In the genomic region with DNA sequence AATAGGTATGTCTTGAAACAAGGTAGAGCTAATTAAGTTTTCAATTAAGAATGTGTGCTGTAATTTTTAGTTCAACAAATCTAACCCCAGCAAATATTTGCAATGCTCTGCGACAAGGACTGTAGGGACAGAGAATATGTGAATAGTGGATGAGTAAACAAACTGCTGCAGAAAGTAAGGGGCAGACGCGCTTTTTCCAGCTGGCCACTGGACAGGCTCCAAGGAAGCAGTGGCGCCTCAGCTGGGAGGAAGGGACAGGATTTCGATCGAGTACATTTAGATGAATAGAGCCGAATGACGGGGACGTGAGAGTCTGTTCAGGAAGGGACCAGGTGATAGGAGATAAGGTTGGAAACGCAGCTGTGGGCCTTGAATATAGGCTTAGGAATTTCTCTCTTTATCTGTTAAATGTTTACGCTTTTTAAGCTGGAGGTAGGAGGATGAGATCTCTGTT, we compare ENCODE assay signal across 12 cellular contexts.
DNase-seq lines count a peak whose midpoint lies in the region; ATAC-seq and TF ChIP-seq lines count a peak whose summit lies in the region.
"Had no signal": no experiment of that assay in that cellular context is flagged by ENCODE, and none has a peak within 500 bp of the region (broad histone marks: within the 10 kb centered on the region; RNA-seq: fewer than 3 reads in every experiment).

No MANE protein-coding gene starts in this region.

- no peaks in the 10 kb centered on the region for H3K27me3 Mint-ChIP-seq in activated naive CD8-positive, alpha-beta T cell
- H3K27me3 Mint-ChIP-seq in activated naive CD8-positive, alpha-beta T cell treated with anti-CD3 and anti-CD28 coated beads, Interleukin-2, amount 50 U/mL, for 24 hours = no peaks in the 10 kb centered on the region

- no peak overlapping the region for H3K4me3 Mint-ChIP-seq in activated naive CD8-positive, alpha-beta T cell
- H3K4me3 Mint-ChIP-seq in activated naive CD8-positive, alpha-beta T cell treated with anti-CD3 and anti-CD28 coated beads, Interleukin-2, amount 50 U/mL, for 24 hours = no peak overlapping the region
- no peak overlapping the region for H3K4me3 Mint-ChIP-seq in stimulated activated effector memory CD8-positive, alpha-beta T cell treated with anti-CD3 and anti-CD28 coated beads, Interleukin-12 subunit alpha, Interleukin-12 subunit beta, amount 100 ng/mL, for 72 hours

- peak overlapping the region; percentile 3 to 56 (median 48) for H3K27ac ChIP-seq in gastroesophageal sphincter
- H3K27ac ChIP-seq: testis had no signal

- peaks cover 11% of the 10 kb centered on the region for H3K36me3 Mint-ChIP-seq in activated naive CD8-positive, alpha-beta T cell
- peaks cover 42% of the 10 kb centered on the region for H3K36me3 Mint-ChIP-seq in activated naive CD8-positive, alpha-beta T cell treated with anti-CD3 and anti-CD28 coated beads, Interleukin-2, amount 50 U/mL, for 24 hours (ENCODE audit: low read depth)
- H3K36me3 Mint-ChIP-seq in stimulated activated effector memory CD8-positive, alpha-beta T cell treated with anti-CD3 and anti-CD28 coated beads, Interleukin-12 subunit alpha, Interleukin-12 subunit beta, amount 100 ng/mL, for 72 hours = peaks cover 99% of the 10 kb centered on the region

- peaks cover 9 to 38% (median 11%) of the 10 kb centered on the region in 3 donors for H3K4me1 ChIP-seq in gastroesophageal sphincter

- TF ChIP-seq POLR2A in gastroesophageal sphincter (IDR thresholded peaks at IDR 0.05) = no peak

- no peak for TF ChIP-seq EP300 in gastroesophageal sphincter (IDR thresholded peaks at IDR 0.05)

- H3K27ac Mint-ChIP-seq in activated naive CD8-positive, alpha-beta T cell = peak overlapping the region; percentile 69
- no peak overlapping the region for H3K27ac Mint-ChIP-seq in activated naive CD8-positive, alpha-beta T cell treated with anti-CD3 and anti-CD28 coated beads, Interleukin-2, amount 50 U/mL, for 24 hours
- peak overlapping the region; percentile 48 for H3K27ac Mint-ChIP-seq in stimulated activated effector memory CD8-positive, alpha-beta T cell treated with anti-CD3 and anti-CD28 coated beads, Interleukin-12 subunit alpha, Interleukin-12 subunit beta, amount 100 ng/mL, for 72 hours

- no peaks in the 10 kb centered on the region for H3K27me3 ChIP-seq in gastroesophageal sphincter
- H3K27me3 ChIP-seq: Peyer's patch, testis had no signal

- no peak for ATAC-seq in activated naive CD8-positive, alpha-beta T cell treated with anti-CD3 and anti-CD28 coated beads, Interleukin-2, amount 50 U/mL, for 24 hours
- no peak for ATAC-seq in gastroesophageal sphincter
- no peak for ATAC-seq in stimulated activated effector memory CD8-positive, alpha-beta T cell treated with anti-CD3 and anti-CD28 coated beads, Interleukin-12 subunit alpha, Interleukin-12 subunit beta, amount 100 ng/mL, for 72 hours

- no peak for TF ChIP-seq CTCF in gastroesophageal sphincter (IDR thresholded peaks at IDR 0.05)

- H3K9me3 ChIP-seq in gastroesophageal sphincter = no peaks in the 10 kb centered on the region
- H3K9me3 ChIP-seq: Peyer's patch, testis had no signal

- H3K9me3 Mint-ChIP-seq in activated naive CD8-positive, alpha-beta T cell (ENCODE audit: low read depth) = no peaks in the 10 kb centered on the region
- no peaks in the 10 kb centered on the region for H3K9me3 Mint-ChIP-seq in activated naive CD8-positive, alpha-beta T cell treated with anti-CD3 and anti-CD28 coated beads, Interleukin-2, amount 50 U/mL, for 24 hours
- H3K9me3 Mint-ChIP-seq in stimulated activated effector memory CD8-positive, alpha-beta T cell treated with anti-CD3 and anti-CD28 coated beads, Interleukin-12 subunit alpha, Interleukin-12 subunit beta, amount 100 ng/mL, for 72 hours = no peaks in the 10 kb centered on the region

- WGBS in gastroesophageal sphincter (ENCODE audit: low coverage in 1 of 2), 2 donors = 43 to 47% methylated on average over 11 of the region's 11 CpGs

- H3K4me3 ChIP-seq in gastroesophageal sphincter = no peak overlapping the region
- H3K4me3 ChIP-seq: Peyer's patch, testis had no signal

- no peak for DNase-seq in activated naive CD8-positive, alpha-beta T cell treated with anti-CD3 and anti-CD28 coated beads, Interleukin-2, amount 50 U/mL, for 24 hours
- DNase-seq in NCI-H748 treated with DMSO at 0.1 percent for 48 hours (lab: John Stamatoyannopoulos, UW) = peak; percentile 74
- DNase-seq in stimulated activated effector memory CD8-positive, alpha-beta T cell treated with anti-CD3 and anti-CD28 coated beads, Interleukin-12 subunit alpha, Interleukin-12 subunit beta, amount 100 ng/mL, for 72 hours (ENCODE audit: low spot score in 2 of 2) = no peak
- DNase-seq in DMS79 (lab: John Stamatoyannopoulos, UW) = no peak
- no peak for DNase-seq in ecto neural progenitor cell (ENCODE audit: low spot score)
- no peak for DNase-seq in stimulated activated CD8-positive, alpha-beta memory T cell treated with anti-CD3 and anti-CD28 coated beads, Interleukin-4, amount 100 ng/mL, for 48 hours
- DNase-seq: activated gamma-delta T cell treated with Interleukin-2 at 50 U/mL for 16 hours; effector CD4-positive, alpha-beta T cell; Peyer's patch; testis had no signal

- H3K36me3 ChIP-seq in gastroesophageal sphincter = peaks cover 0 to 16% of the 10 kb centered on the region in 2 donors

- H3K4me1 Mint-ChIP-seq in activated naive CD8-positive, alpha-beta T cell (ENCODE audit: low read depth) = peaks cover 25% of the 10 kb centered on the region
- H3K4me1 Mint-ChIP-seq in activated naive CD8-positive, alpha-beta T cell treated with anti-CD3 and anti-CD28 coated beads, Interleukin-2, amount 50 U/mL, for 24 hours = peaks cover 4% of the 10 kb centered on the region
- H3K4me1 Mint-ChIP-seq in stimulated activated effector memory CD8-positive, alpha-beta T cell treated with anti-CD3 and anti-CD28 coated beads, Interleukin-12 subunit alpha, Interleukin-12 subunit beta, amount 100 ng/mL, for 72 hours = peaks cover 23% of the 10 kb centered on the region
